Comparison of ENCODE assay signal across 1 cellular context in genomic region chrX:154378799-154379568, GRCh38.
TF ChIP-seq lines count a peak whose summit lies in the region.

EMD (plus strand) TSS chrX:154379295; CDS start chrX:154379485, 190 bp downstream.

TF ChIP-seq in WTC11, 78 proteins besides CTCF, POLR2A, EP300 and RAD21 (continued from another document):
- no peak for TF ChIP-seq ATF3 (CRISPR knock-in tag; conservative IDR thresholded peaks at IDR 0.05)
